1 cellular context compared by ENCODE assay signal in the genomic region with DNA sequence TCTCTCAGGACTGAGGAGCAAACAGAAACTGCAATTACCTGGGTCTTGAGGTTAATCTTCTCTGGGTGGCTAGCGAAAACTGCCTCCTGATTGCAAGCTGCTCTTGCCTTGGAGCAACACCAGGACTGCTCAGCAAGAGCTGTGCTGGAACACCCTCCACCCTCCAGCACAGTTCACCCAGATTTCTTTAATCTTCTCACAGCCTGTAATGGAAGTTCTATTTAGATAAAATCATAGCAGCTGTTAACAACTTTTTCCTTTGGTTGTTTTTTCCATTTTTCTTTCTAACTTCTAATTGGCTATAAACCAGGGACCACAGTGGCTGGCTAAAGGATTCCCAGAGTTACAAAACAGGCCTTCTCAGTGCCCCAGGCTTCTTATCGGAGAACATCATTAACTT.
TF ChIP-seq lines count a peak whose summit lies in the region.

No MANE protein-coding gene starts in this region.

TF ChIP-seq in HEK293, 187 proteins besides CTCF, POLR2A, EP300 and RAD21 (continued from another document):
- TF ChIP-seq ZFP3 (tag by site-specific recombination; IDR thresholded peaks at IDR 0.05; ENCODE audit: low read depth) (no peak), ZNF37A (tag by site-specific recombination; IDR thresholded peaks at IDR 0.05) (no peak), ZIC2 (tag by site-specific recombination; IDR thresholded peaks at IDR 0.05) (peak; percentile 45; the same call in 1 of the 2 replicates)
TF ChIP-seq in HEK293: peak in this region for 6.
